In genomic region chr2:152166633-152167032, GRCh38 we compare ENCODE assay signal across 10 cellular contexts. TPM values are rescaled to one million over a fixed set of nuclear protein-coding genes. Genes with fewer than 3 reads are reported as not detected.
DNase-seq lines count a peak whose midpoint lies in the region; ATAC-seq, FAIRE-seq and TF ChIP-seq lines count a peak whose summit lies in the region.
"Had no signal": no experiment of that assay in that cellular context is flagged by ENCODE, and none has a peak within 500 bp of the region (broad histone marks: within the 10 kb centered on the region; RNA-seq: fewer than 3 reads in every experiment).

No MANE protein-coding gene starts in this region.

- no peak for TF ChIP-seq CTCF in AG09309 (IDR thresholded peaks at IDR 0.05; ENCODE audit: control insufficient read depth, insufficient read depth, low read depth, low read length, missing control alignments)
- no peak for TF ChIP-seq CTCF in endothelial cell of umbilical vein (IDR thresholded peaks at IDR 0.05; ENCODE audit: extremely low read depth in 1 of 2, insufficient read depth in 1 of 2, low read depth in 1 of 2, low read length in 2 of 2)
- no peak for TF ChIP-seq CTCF in type B pancreatic cell (conservative IDR thresholded peaks at IDR 0.05)

- POLR2A ChIA-PET in endothelial cell of umbilical vein (lab: Charles Lee): no interaction called here

- no peak overlapping the region for H3K27ac ChIP-seq in endothelial cell of umbilical vein (ENCODE audit: insufficient read depth, low read depth, low read length)

- no peak overlapping the region for H3K4me3 Mint-ChIP-seq in type B pancreatic cell

- H3K27me3 ChIP-seq in endothelial cell of umbilical vein (ENCODE audit: control insufficient read depth in 2 of 2, insufficient read depth in 2 of 2, low read length in 2 of 2): no peaks in the 10 kb centered on the region

- no peak for TF ChIP-seq POLR2A in endothelial cell of umbilical vein (IDR thresholded peaks at IDR 0.05; ENCODE audit: low read depth, low read length)

- H3K36me3 ChIP-seq in endothelial cell of umbilical vein (ENCODE audit: control insufficient read depth in 2 of 2, extremely low read depth in 1 of 2, insufficient read depth in 2 of 2, low read length in 2 of 2): no peaks in the 10 kb centered on the region

- peaks cover 8% of the 10 kb centered on the region for H3K4me1 ChIP-seq in endothelial cell of umbilical vein (ENCODE audit: control insufficient read depth, extremely low read depth, insufficient read depth, low read length)

- no peak overlapping the region for H3K9ac ChIP-seq in endothelial cell of umbilical vein (replicated peaks; ENCODE audit: extremely low read depth, insufficient read depth, low read length)

- no TSS peak for BruUV-seq in endothelial cell of umbilical vein (replicated peaks; lab: Mats Ljungman, UMichigan)

- DNase-seq in AG09309 (ENCODE audit: low read depth): peak; percentile 20
- peak; percentile 61 for DNase-seq in endothelial cell of umbilical vein (ENCODE audit: low read depth, low spot score)
- DNase-seq in type B pancreatic cell (ENCODE audit: extremely low spot score, unreplicated experiment): no peak
- no peak for DNase-seq in SW 1271 (lab: John Stamatoyannopoulos, UW)
- no peak for DNase-seq in globus pallidus (ENCODE audit: low spot score)
- DNase-seq in NCI-H128 (lab: John Stamatoyannopoulos, UW; ENCODE audit: unreplicated experiment): no peak
- DNase-seq: DND-41 had no signal

- intact Hi-C loops in endothelial cell of umbilical vein (cut with micrococcal nuclease): no loop called here

- peaks cover 7% of the 10 kb centered on the region for H3K36me3 Mint-ChIP-seq in type B pancreatic cell

- H3K9me3 ChIP-seq in endothelial cell of umbilical vein (replicated peaks; ENCODE audit: control insufficient read depth, insufficient read depth, low read length): no peaks in the 10 kb centered on the region

- no peak overlapping the region for H3K27ac Mint-ChIP-seq in type B pancreatic cell

- no peak overlapping the region for H2AFZ ChIP-seq in endothelial cell of umbilical vein (ENCODE audit: low read depth, low read length)

- H3K4me1 Mint-ChIP-seq in type B pancreatic cell (ENCODE audit: unreplicated experiment): peaks cover 23% of the 10 kb centered on the region

- H3K79me2 ChIP-seq in endothelial cell of umbilical vein (ENCODE audit: control insufficient read depth, insufficient read depth, low read length): peaks cover 54% of the 10 kb centered on the region

- no peaks in the 10 kb centered on the region for H3K9me1 ChIP-seq in endothelial cell of umbilical vein (replicated peaks; ENCODE audit: control insufficient read depth, extremely low read depth, insufficient read depth, low read length)

- no peaks in the 10 kb centered on the region for H4K20me1 ChIP-seq in endothelial cell of umbilical vein (replicated peaks; ENCODE audit: control insufficient read depth, extremely low read depth, insufficient read depth, low read length)

- CTCF ChIA-PET in endothelial cell of umbilical vein (lab: Charles Lee): interaction anchor here (1.5 to 2.2 kb wide), 3 partner anchors 12 to 130 kb away, joined by 4 to 9 read pairs (median 5); no protein-coding TSS in a partner anchor

- H3K27me3 Mint-ChIP-seq in type B pancreatic cell: no peaks in the 10 kb centered on the region

- H3K4me3 ChIP-seq in AG09309 (ENCODE audit: control insufficient read depth, low read depth, low read length) (no peak overlapping the region), endothelial cell of umbilical vein (replicated peaks in 1 of 3; ENCODE audit: insufficient read depth in 1 of 3, low read depth in 1 of 3, low read length in 3 of 3) (no peak overlapping the region)

- ATAC-seq in GM19328 (IDR thresholded peaks at IDR 0.05; ENCODE audit: unreplicated experiment) (peak; percentile 82), HG03103 (IDR thresholded peaks at IDR 0.05; ENCODE audit: low read depth, unreplicated experiment) (peak; percentile 73)
- ATAC-seq: Panc1 had no signal

- H3K4me2 ChIP-seq in endothelial cell of umbilical vein (ENCODE audit: insufficient read depth, low read length): peak overlapping the region; percentile 48

- dilution Hi-C loops in endothelial cell of umbilical vein (cut with MboI; ENCODE audit: extremely low pct_ligation_motif_present, low sequenced_read_pairs): no loop called here

- FAIRE-seq in endothelial cell of umbilical vein (lab: Jason Lieb, UNC): no peak

- peaks cover 6% of the 10 kb centered on the region for H3K9me3 Mint-ChIP-seq in type B pancreatic cell

TF ChIP-seq in endothelial cell of umbilical vein, 7 proteins besides CTCF, POLR2A, EP300 and RAD21:
- no peak for TF ChIP-seq JUN (IDR thresholded peaks at IDR 0.05; ENCODE audit: borderline replicate concordance, insufficient read depth, insufficient read length, low read depth)
- peak; percentile 4 for TF ChIP-seq FOS (IDR thresholded peaks at IDR 0.05; ENCODE audit: borderline replicate concordance, insufficient read depth, low read length)
- TF ChIP-seq POLR2AphosphoS5 (IDR thresholded peaks at IDR 0.05; ENCODE audit: insufficient read depth, low read depth, low read length): no peak

RNA-seq across cellular contexts. Expression of gene STAM2, which starts 8.9 kb away (rescaled TPM):
- total RNA-seq in endothelial cell of umbilical vein (25.7 and 27.5 TPM in 2 replicates), type B pancreatic cell (ENCODE audit: low replicate concordance) (24.6 and 26.1 TPM in 2 replicates)
- polyA plus RNA-seq in endothelial cell of umbilical vein: 10.1 and 15.1 TPM in 2 replicates
- 6.3 and 7.1 TPM in 2 replicates for polyA plus RNA-seq in endothelial cell of umbilical vein (2011; cell fraction: cytosol; rRNA removed)
- 31.7 and 35.8 TPM in 2 replicates for polyA plus RNA-seq in endothelial cell of umbilical vein (2011; cell fraction: nucleus; rRNA removed)
- polyA plus RNA-seq in endothelial cell of umbilical vein (2012): 15.0 and 15.8 TPM in 2 replicates
- polyA minus RNA-seq in endothelial cell of umbilical vein: 32.5 and 36.2 TPM in 2 replicates
- 13.0 TPM for polyA minus RNA-seq in endothelial cell of umbilical vein (2011; cell fraction: cytosol; rRNA and poly(A)+ RNA removed)
- polyA minus RNA-seq in endothelial cell of umbilical vein (2011; cell fraction: nucleus; rRNA and poly(A)+ RNA removed): 23.9 and 38.6 TPM in 2 replicates

Comparison
In these comparisons a context has a peak if more than half of its experiments do, and no peak if none do; other contexts are left out.
1. DNase-seq: peak in AG09309 (single experiment) and endothelial cell of umbilical vein (single experiment); none in type B pancreatic cell (single experiment), SW 1271 (0 of 2), globus pallidus (single experiment) and NCI-H128 (single experiment).